ENCODE assay signal across 9 cellular contexts in the genomic region with DNA sequence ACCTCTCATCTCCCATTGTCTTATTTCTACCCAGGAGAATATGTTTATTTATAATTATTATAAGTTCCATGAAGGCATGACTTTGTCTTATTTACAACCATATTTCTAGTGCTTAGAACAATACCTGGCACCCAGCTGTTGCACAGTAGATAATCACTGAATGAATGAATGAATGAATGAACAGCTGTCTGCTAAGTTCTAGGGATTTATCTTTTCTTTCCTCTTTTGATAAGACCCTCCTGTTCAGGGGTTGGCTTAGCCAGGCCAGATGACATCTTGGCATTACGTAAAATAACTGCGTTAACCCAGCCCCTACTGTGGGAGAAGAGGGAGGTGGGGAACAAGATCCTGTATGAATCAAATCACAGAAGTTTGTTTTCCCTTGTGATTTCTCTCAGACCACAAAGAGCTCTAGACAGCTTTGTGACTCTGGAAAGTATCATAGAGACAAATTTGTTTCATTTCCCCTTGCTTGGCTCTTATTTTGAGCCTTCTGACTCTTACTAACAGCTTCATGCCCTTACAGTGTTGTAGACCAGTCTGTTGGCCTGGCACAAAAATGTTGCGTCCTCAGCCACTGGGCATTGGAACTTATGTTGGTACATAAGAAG. TPM values are rescaled to one million over a fixed set of nuclear protein-coding genes. Genes with fewer than 3 reads are reported as not detected.
DNase-seq lines count a peak whose midpoint lies in the region; ATAC-seq, FAIRE-seq and TF ChIP-seq lines count a peak whose summit lies in the region.
"Had no signal": no experiment of that assay in that cellular context is flagged by ENCODE, and none has a peak within 500 bp of the region (broad histone marks: within the 10 kb centered on the region; RNA-seq: fewer than 3 reads in every experiment).

No MANE protein-coding gene starts in this region.

- ATAC-seq in HG02571 (IDR thresholded peaks at IDR 0.05; ENCODE audit: unreplicated experiment), result peak; percentile 77
- peak; percentile 89 for ATAC-seq in HG03378 (IDR thresholded peaks at IDR 0.05; ENCODE audit: unreplicated experiment)
- ATAC-seq in mucosa of descending colon, result no peak
- ATAC-seq: left lobe of liver had no signal

- H3K36me3 ChIP-seq in mucosa of descending colon (ENCODE audit: low read depth), result no peaks in the 10 kb centered on the region

- intact Hi-C loops in mucosa of descending colon (cut with DNase I, micrococcal nuclease), result no loop called here

- H3K9me3 ChIP-seq in mucosa of descending colon, result no peaks in the 10 kb centered on the region

- peak; percentile 79 for FAIRE-seq in GM19239 (lab: Jason Lieb, UNC)
- FAIRE-seq: H54 had no signal

- no peak for DNase-seq in GM19239 (ENCODE audit: insufficient read length, low spot score)
- DNase-seq in stromal cell of bone marrow (ENCODE audit: low read depth), result peak; percentile 14
- DNase-seq in dermis blood vessel endothelial cell, result no peak
- no peak for DNase-seq in mucosa of descending colon
- DNase-seq in SIG-M5 (lab: John Stamatoyannopoulos, UW), result no peak

- no peak for TF ChIP-seq CTCF in mucosa of descending colon (IDR thresholded peaks at IDR 0.05)

- H3K4me3 ChIP-seq in mucosa of descending colon, result no peak overlapping the region

- H3K4me1 ChIP-seq in mucosa of descending colon (ENCODE audit: low read depth), result no peaks in the 10 kb centered on the region

RNA-seq across cellular contexts. Expression of a gene that starts 8.4 kb away (rescaled TPM):
- 10.0 and 12.1 TPM in 2 replicates for total RNA-seq in dermis blood vessel endothelial cell
- total RNA-seq in mucosa of descending colon, result 10 to 100 TPM; 18.0 to 25.4 (median 25.2) TPM

RNA-seq across cellular contexts. Expression of a gene that starts 27.2 kb away (rescaled TPM):
- total RNA-seq in dermis blood vessel endothelial cell (12.1 and 31.3 TPM in 2 replicates), mucosa of descending colon (10 to 100 TPM; 12.7 to 23.7 (median 20.9) TPM)
